Comparison of ENCODE assay signal across 12 cellular contexts in genomic region chr22:42670921-42671709, GRCh38. TPM values are rescaled to one million over a fixed set of nuclear protein-coding genes. Genes with fewer than 3 reads are reported as not detected.
A peak's percentile ranks its signal among the peaks of the same experiment; 100 is the strongest.
DNase-seq lines count a peak whose midpoint lies in the region; ATAC-seq, FAIRE-seq and TF ChIP-seq lines count a peak whose summit lies in the region.
"Had no signal": no experiment of that assay in that cellular context is flagged by ENCODE, and none has a peak within 500 bp of the region (broad histone marks: within the 10 kb centered on the region; RNA-seq: fewer than 3 reads in every experiment).

No MANE protein-coding gene starts in this region.

- no peaks in the 10 kb centered on the region for H3K36me3 Mint-ChIP-seq in effector memory CD8-positive, alpha-beta T cell (ENCODE audit: insufficient read depth)
- H3K36me3 Mint-ChIP-seq in type B pancreatic cell = no peaks in the 10 kb centered on the region

- no peaks in the 10 kb centered on the region for H3K79me2 ChIP-seq in PC-3 (ENCODE audit: low read length)

- peak overlapping the region in 1 of 2 donors; percentile 63 for H3K27ac Mint-ChIP-seq in effector memory CD8-positive, alpha-beta T cell
- H3K27ac Mint-ChIP-seq in type B pancreatic cell = no peak overlapping the region

- H3K4me1 Mint-ChIP-seq in effector memory CD8-positive, alpha-beta T cell (ENCODE audit: low read depth in 2 of 2) = peaks cover 9 to 12% of the 10 kb centered on the region in 2 donors
- peaks cover 5% of the 10 kb centered on the region for H3K4me1 Mint-ChIP-seq in type B pancreatic cell (ENCODE audit: unreplicated experiment)

- H3F3A ChIP-seq in PC-3 (ENCODE audit: low read length, unreplicated experiment) = no peaks in the 10 kb centered on the region

- TF ChIP-seq CTCF in PC-3 (conservative IDR thresholded peaks at IDR 0.05; ENCODE audit: low read depth, low read length) = no peak
- no peak for TF ChIP-seq CTCF in type B pancreatic cell (conservative IDR thresholded peaks at IDR 0.05)

- H3K9me3 Mint-ChIP-seq in effector memory CD8-positive, alpha-beta T cell = no peaks in the 10 kb centered on the region
- H3K9me3 Mint-ChIP-seq in type B pancreatic cell = no peaks in the 10 kb centered on the region

- 0 out of 2 replicates have a peak, but pooled peaks cover 5% of the 10 kb centered on the region for H3K4me1 ChIP-seq in PC-3 (ENCODE audit: insufficient read depth, low read length)

- no peak overlapping the region for H3K4me3 ChIP-seq in PC-3 (ENCODE audit: low read length)

- H3K4me3 Mint-ChIP-seq in effector memory CD8-positive, alpha-beta T cell = no peak overlapping the region
- no peak overlapping the region for H3K4me3 Mint-ChIP-seq in type B pancreatic cell

- intact Hi-C loops in PC-3 (cut with micrococcal nuclease) = no loop called here

- H4K20me1 ChIP-seq in PC-3 (ENCODE audit: low read length) = no peaks in the 10 kb centered on the region

- H3K27ac ChIP-seq in PC-3 (ENCODE audit: low read length) = no peak overlapping the region

- ATAC-seq in PC-3 = peak; percentile 78
- peak; percentile 31 for ATAC-seq in effector memory CD8-positive, alpha-beta T cell (replicated peaks)

- H3K9me3 ChIP-seq in PC-3 (ENCODE audit: low read length) = no peaks in the 10 kb centered on the region

- peak overlapping the region; percentile 45 for H2AFZ ChIP-seq in PC-3 (ENCODE audit: low read length)

- H3K27me3 ChIP-seq in PC-3 (ENCODE audit: low read length) = no peaks in the 10 kb centered on the region

- POLR2A ChIA-PET in PC-3 (lab: Charles Lee; ENCODE audit: unreplicated experiment) = no interaction called here

- H3K9ac ChIP-seq in PC-3 (ENCODE audit: low read length) = no peak overlapping the region

- CTCF ChIA-PET in PC-3 (lab: Charles Lee) = no interaction called here

- H3K27me3 Mint-ChIP-seq in effector memory CD8-positive, alpha-beta T cell = peaks cover 0 to 2% of the 10 kb centered on the region in 2 donors
- no peaks in the 10 kb centered on the region for H3K27me3 Mint-ChIP-seq in type B pancreatic cell

- H3K9me2 ChIP-seq in PC-3 (replicated peaks; ENCODE audit: low read length) = no peaks in the 10 kb centered on the region

- H3K36me3 ChIP-seq in PC-3 (ENCODE audit: low read depth, low read length) = no peaks in the 10 kb centered on the region

- TF ChIP-seq POLR2A in GM12891 (IDR thresholded peaks at IDR 0.05; ENCODE audit: low read depth, low read length) = no peak

- H3K4me2 ChIP-seq in PC-3 (ENCODE audit: low read length) = peak overlapping the region; percentile 48

- no TSS peak for BruUV-seq in PC-3 (replicated peaks; lab: Mats Ljungman, UMichigan)

- FAIRE-seq in GM12891 (lab: Jason Lieb, UNC) = peak; percentile 90
- FAIRE-seq: small intestine had no signal

- DNase-seq in GM12891 (ENCODE audit: insufficient read length, low spot score) (no peak), PC-3 (peak; percentile 44), pulmonary artery endothelial cell (ENCODE audit: low read depth, low spot score) (peak; percentile 44), type B pancreatic cell (ENCODE audit: extremely low spot score, unreplicated experiment) (no peak), GOT3 (lab: John Stamatoyannopoulos, UW) (no peak), KG1 (lab: John Stamatoyannopoulos, UW) (no peak), AG20443 (ENCODE audit: low spot score) (no peak)
- no peak for DNase-seq in effector memory CD8-positive, alpha-beta T cell
- DNase-seq: activated CD4-positive, alpha-beta T cell treated with anti-CD3 and anti-CD28 coated beads, Interleukin-2, amount 50 U/mL, for 1 hour; NCI-H345; SHP77; small intestine had no signal

TF ChIP-seq in GM12891, 5 proteins besides CTCF, POLR2A, EP300 and RAD21:
- TF ChIP-seq POLR2AphosphoS5 (IDR thresholded peaks at IDR 0.05; ENCODE audit: low read depth, low read length) (no peak), PAX5 (IDR thresholded peaks at IDR 0.05; ENCODE audit: insufficient read depth, low read length, severe bottlenecking) (no peak), SPI1 (IDR thresholded peaks at IDR 0.05; ENCODE audit: low read depth, low read length) (peak; percentile 70)

RNA-seq across cellular contexts. Expression of gene CYB5R3, which starts 21.9 kb away (rescaled TPM):
- polyA plus RNA-seq in GM12891 (2012; ENCODE audit: low read depth, missing spikeins) = 87.7 TPM
- total RNA-seq in PC-3 (2014; rRNA removed) (64.2 and 73.3 TPM in 2 replicates), pulmonary artery endothelial cell (44.2 and 46.1 TPM in 2 replicates), type B pancreatic cell (ENCODE audit: low replicate concordance) (89.3 and 102 TPM in 2 replicates)

RNA-seq across cellular contexts. Expression of gene ATP5MGL, which starts 30.7 kb away (rescaled TPM):
- not detected for polyA plus RNA-seq in GM12891 (2012; ENCODE audit: low read depth, missing spikeins)
- total RNA-seq in PC-3 (2014; rRNA removed) (not detected in 2 replicates), pulmonary artery endothelial cell (0.13 and 0.46 TPM in 2 replicates), type B pancreatic cell (ENCODE audit: low replicate concordance) (0.86 and 1.1 TPM in 2 replicates)

RNA-seq across cellular contexts. Expression of gene A4GALT, which starts 49.6 kb away (rescaled TPM):
- polyA plus RNA-seq in GM12891 (2012; ENCODE audit: low read depth, missing spikeins) = 11.9 TPM
- total RNA-seq in PC-3 (2014; rRNA removed) (0.63 and 3.2 TPM in 2 replicates), pulmonary artery endothelial cell (16.5 and 25.6 TPM in 2 replicates), type B pancreatic cell (ENCODE audit: low replicate concordance) (20.2 and 76.3 TPM in 2 replicates)

RNA-seq across cellular contexts. Expression of gene POLDIP3, which starts 56.4 kb away (rescaled TPM):
- 40.1 TPM for polyA plus RNA-seq in GM12891 (2012; ENCODE audit: low read depth, missing spikeins)
- total RNA-seq in PC-3 (2014; rRNA removed) (32.4 and 47.2 TPM in 2 replicates), pulmonary artery endothelial cell (28.9 and 38.7 TPM in 2 replicates), type B pancreatic cell (ENCODE audit: low replicate concordance) (75.6 and 86.9 TPM in 2 replicates)

Comparison
In these comparisons a context has a peak if more than half of its experiments do, and no peak if none do; other contexts are left out.
1. DNase-seq: peak in PC-3 (single experiment) and pulmonary artery endothelial cell (single experiment); none in GM12891 (single experiment), effector memory CD8-positive, alpha-beta T cell (0 of 3), type B pancreatic cell (single experiment), GOT3 (single experiment), KG1 (single experiment) and AG20443 (single experiment).